Comparison of ENCODE assay signal across 8 cellular contexts in genomic region chr9:129481824-129482511, GRCh38.
DNase-seq lines count a peak whose midpoint lies in the region; ATAC-seq and TF ChIP-seq lines count a peak whose summit lies in the region.

No MANE protein-coding gene starts in this region.

- ATAC-seq in upper lobe of right lung = peak; percentile 30
- ATAC-seq in GM21526 (IDR thresholded peaks at IDR 0.05; ENCODE audit: low FRiP score, unreplicated experiment) = no peak
- no peak for ATAC-seq in HG02678 (IDR thresholded peaks at IDR 0.05; ENCODE audit: unreplicated experiment)

- DNase-seq in A673 (ENCODE audit: low spot score) (peak; percentile 62), caudate nucleus (lab: John Stamatoyannopoulos, UW) (peak in 7 of 61 donors; percentile 22 to 68 (median 50)), medulla oblongata (ENCODE audit: extremely low spot score) (peak; percentile 27), upper lobe of right lung (no peak), NCI-H510A (lab: John Stamatoyannopoulos, UW) (no peak)

- POLR2A ChIA-PET in A673 (lab: Charles Lee; ENCODE audit: low non-redundant PET) = no interaction called here

- H3K4me1 ChIP-seq in A673 (ENCODE audit: insufficient read depth, low read length, poor library complexity, severe bottlenecking) = peaks cover 36% of the 10 kb centered on the region
- peaks cover 16% of the 10 kb centered on the region; the same call in 1 of the 2 replicates for H3K4me1 ChIP-seq in HUES64 (ENCODE audit: insufficient read depth, low read length)
- H3K4me1 ChIP-seq in upper lobe of right lung = peaks cover 43% of the 10 kb centered on the region

- peak overlapping the region; percentile 96 for H3K27ac ChIP-seq in A673 (ENCODE audit: low read depth, low read length, poor library complexity, severe bottlenecking)
- H3K27ac ChIP-seq in HUES64 (ENCODE audit: low read depth, low read length) = peak overlapping the region; percentile 84
- peak overlapping the region; percentile 94 for H3K27ac ChIP-seq in caudate nucleus (ENCODE audit: low read depth, low read length)
- peak overlapping the region; percentile 100 for H3K27ac ChIP-seq in upper lobe of right lung

- BruUV-seq in A673 (replicated peaks; lab: Mats Ljungman, UMichigan) = no TSS peak

- H3K9me3 ChIP-seq in A673 (ENCODE audit: low read depth, low read length, poor library complexity, severe bottlenecking) (no peaks in the 10 kb centered on the region), HUES64 (ENCODE audit: insufficient read depth, low read depth, low read length) (no peaks in the 10 kb centered on the region), upper lobe of right lung (no peaks in the 10 kb centered on the region)

- H3K36me3 ChIP-seq in A673 (ENCODE audit: insufficient read depth, low read length, poor library complexity, severe bottlenecking) = no peaks in the 10 kb centered on the region
- H3K36me3 ChIP-seq in HUES64 (ENCODE audit: insufficient read depth, low read length) = no peaks in the 10 kb centered on the region
- no peaks in the 10 kb centered on the region for H3K36me3 ChIP-seq in upper lobe of right lung

- 0 out of 2 replicates have a peak, but pooled peaks have one; percentile 19 for TF ChIP-seq CTCF in A673 (conservative IDR thresholded peaks at IDR 0.05; ENCODE audit: low read depth, low read length)
- TF ChIP-seq CTCF in upper lobe of right lung (IDR thresholded peaks at IDR 0.05) = peak; percentile 23

- CTCF ChIA-PET in A673 (lab: Charles Lee) = interaction anchor here (1.0 kb wide), 1 partner anchor 161 kb away, joined by 3 read pairs; no protein-coding TSS in a partner anchor

- intact Hi-C loops in A673 (cut with micrococcal nuclease; ENCODE audit: unreplicated experiment) (loop anchor here (5.0 kb wide), 1 partner anchor 145 kb away; no protein-coding TSS in a partner anchor), upper lobe of right lung (cut with DNase I) (no loop called here)

- H3K4me3 ChIP-seq in A673 (ENCODE audit: low read depth, low read length, poor library complexity, severe bottlenecking) (peak overlapping the region; percentile 54), HUES64 (ENCODE audit: low read length) (peak overlapping the region; percentile 46), upper lobe of right lung (peak overlapping the region; percentile 62)

- no peaks in the 10 kb centered on the region for H3K27me3 ChIP-seq in A673 (replicated peaks; ENCODE audit: insufficient read depth, low read depth, low read length, poor library complexity)
- H3K27me3 ChIP-seq in HUES64 (ENCODE audit: insufficient read depth, low read length) = peaks cover 32% of the 10 kb centered on the region
- H3K27me3 ChIP-seq in upper lobe of right lung = no peaks in the 10 kb centered on the region

- H3K9ac ChIP-seq in HUES64 (ENCODE audit: low read depth, low read length) = peak overlapping the region; percentile 40; the same call in 1 of the 2 replicates

- 10% methylated on average over 46 of the region's 54 CpGs for WGBS in HUES64

Comparison
In these comparisons a context has a peak if more than half of its experiments do, and no peak if none do; other contexts are left out.
1. DNase-seq: peak in A673 (single experiment) and medulla oblongata (single experiment); none in upper lobe of right lung (single experiment) and NCI-H510A (single experiment).
2. Peak in every context shown above with its lines, with median percentiles within 50 percentile points of each other: H3K27ac ChIP-seq and H3K4me3 ChIP-seq.